ENCODE assay signal across 1 cellular context in the genomic region with DNA sequence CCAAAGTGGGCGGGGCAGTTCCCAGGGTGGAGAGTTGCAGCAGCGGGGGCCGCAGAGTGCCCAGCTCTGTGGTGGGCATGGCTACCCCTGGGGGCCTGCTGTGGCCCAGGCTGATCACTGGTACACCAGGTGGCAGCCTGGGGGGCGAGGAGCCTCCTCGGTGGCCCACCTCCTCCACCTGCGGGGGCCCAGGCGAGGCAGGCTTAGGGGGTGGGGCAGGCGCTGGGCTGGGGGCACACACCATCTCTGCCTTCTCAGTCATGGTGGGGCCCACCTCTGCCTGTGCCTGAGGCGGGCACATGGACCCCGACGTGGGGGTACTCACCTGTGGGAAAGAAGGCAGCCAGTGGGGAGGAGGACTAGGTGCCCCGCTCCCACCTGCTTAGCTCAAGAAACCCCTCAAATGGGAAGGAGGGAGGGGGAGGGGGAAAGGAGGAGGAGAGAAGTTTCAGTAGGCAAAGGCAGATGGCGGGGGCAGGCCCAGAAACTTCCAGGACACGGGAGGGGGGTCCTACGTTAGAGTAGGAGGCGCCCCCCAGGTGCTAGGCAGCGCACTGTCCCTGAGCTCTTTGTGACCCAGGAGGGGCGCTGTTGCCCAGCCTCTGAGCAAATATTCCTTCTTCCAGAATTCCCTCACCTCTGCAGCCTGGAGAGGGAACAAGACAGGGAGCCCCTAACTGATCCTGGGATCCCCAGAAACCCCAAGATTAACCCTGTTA.
TF ChIP-seq lines count a peak whose summit lies in the region.

No MANE protein-coding gene starts in this region.

TF ChIP-seq in HEK293T, 16 proteins besides CTCF, POLR2A, EP300 and RAD21 (continued from another document):
- TF ChIP-seq SP1 (IDR thresholded peaks at IDR 0.05) (no peak), ZNF384 (IDR thresholded peaks at IDR 0.05) (no peak), FOXK2 (IDR thresholded peaks at IDR 0.05) (no peak), SUZ12 (IDR thresholded peaks at IDR 0.05) (no peak)
TF ChIP-seq in HEK293T: peak in this region for 0.
